ENCODE assay signal across 15 cellular contexts in genomic region chr3:194177156-194177555, GRCh38. TPM values are rescaled to one million over a fixed set of nuclear protein-coding genes. Genes with fewer than 3 reads are reported as not detected.
DNase-seq lines count a peak whose midpoint lies in the region; ATAC-seq, FAIRE-seq and TF ChIP-seq lines count a peak whose summit lies in the region.
"Had no signal": no experiment of that assay in that cellular context is flagged by ENCODE, and none has a peak within 500 bp of the region (broad histone marks: within the 10 kb centered on the region; RNA-seq: fewer than 3 reads in every experiment).

No MANE protein-coding gene starts in this region.

- peak overlapping the region; percentile 68; the same call in 1 of the 2 replicates for H2BK20ac ChIP-seq in H1 (ENCODE audit: low read length)

- no peak overlapping the region for H4K8ac ChIP-seq in H1 (ENCODE audit: extremely low read depth, insufficient read depth, low read length)
- H4K8ac ChIP-seq in mesenchymal stem cell (ENCODE audit: low read length) = no peak overlapping the region

- no peak overlapping the region for H4K5ac ChIP-seq in H1 (ENCODE audit: insufficient read length, low read depth, low read length)

- H3K36me3 ChIP-seq in GM23338 (ENCODE audit: insufficient read depth) (no peaks in the 10 kb centered on the region), H1 (ENCODE audit: control insufficient read depth in 2 of 4, insufficient read depth in 4 of 4, low read length in 3 of 4) (no peaks in the 10 kb centered on the region), mesenchymal stem cell (ENCODE audit: control insufficient read depth in 1 of 2, insufficient read depth in 2 of 2, low read depth in 1 of 2, low read length in 2 of 2) (no peaks in the 10 kb centered on the region)

- TF ChIP-seq RAD21 in H1 (IDR thresholded peaks at IDR 0.05 in 1 of 2, conservative IDR thresholded peaks at IDR 0.05 in 1 of 2; ENCODE audit: low read depth in 2 of 2, low read length in 2 of 2) = no peak

- H2BK15ac ChIP-seq in H1 (ENCODE audit: low read length) = no peak overlapping the region
- no peak overlapping the region for H2BK15ac ChIP-seq in mesenchymal stem cell (ENCODE audit: low read depth, poor library complexity, severe bottlenecking)

- no peak overlapping the region for H2AFZ ChIP-seq in GM23338
- H2AFZ ChIP-seq in H1 (ENCODE audit: low read length) = no peak overlapping the region
- H2AFZ ChIP-seq in mesenchymal stem cell (ENCODE audit: low read depth, low read length) = no peak overlapping the region

- H4K20me1 ChIP-seq in GM23338 (replicated peaks; ENCODE audit: insufficient read depth) = no peaks in the 10 kb centered on the region
- no peaks in the 10 kb centered on the region for H4K20me1 ChIP-seq in H1 (replicated peaks in 1 of 2; ENCODE audit: control insufficient read depth in 1 of 2, insufficient read depth in 2 of 2, low read length in 2 of 2)

- H3K23me2 ChIP-seq in H1 (ENCODE audit: low read depth, low read length) = no peaks in the 10 kb centered on the region

- H3K79me1 ChIP-seq in H1 (ENCODE audit: low read depth, low read length) (no peaks in the 10 kb centered on the region), mesenchymal stem cell (replicated peaks; ENCODE audit: low read length, poor library complexity, severe bottlenecking) (no peaks in the 10 kb centered on the region)

- no peak overlapping the region for H2BK5ac ChIP-seq in H1 (ENCODE audit: low read depth, low read length)
- no peak overlapping the region for H2BK5ac ChIP-seq in mesenchymal stem cell (ENCODE audit: low read depth, low read length, poor library complexity, severe bottlenecking)

- H3K79me2 ChIP-seq in GM23338 (replicated peaks; ENCODE audit: insufficient read depth) = no peaks in the 10 kb centered on the region
- H3K79me2 ChIP-seq in H1 (ENCODE audit: control insufficient read depth in 1 of 2, insufficient read depth in 2 of 2, low read length in 2 of 2) = no peaks in the 10 kb centered on the region

- H3K4ac ChIP-seq in H1 (replicated peaks; ENCODE audit: insufficient read length, low read depth, low read length) = peak overlapping the region; percentile 75
- H3K4ac ChIP-seq in mesenchymal stem cell (ENCODE audit: low read depth in 1 of 2, low read length in 2 of 2) = no peak overlapping the region

- no peaks in the 10 kb centered on the region for H3K9me3 Mint-ChIP-seq in GM23338
- H3K9me3 Mint-ChIP-seq: IgD-negative memory B cell had no signal

- peaks cover 3% of the 10 kb centered on the region for H3K27me3 Mint-ChIP-seq in GM23338 (ENCODE audit: insufficient read depth, low read depth, poor library complexity)

- H4K91ac ChIP-seq in H1 (replicated peaks; ENCODE audit: insufficient read length, low read length) = peak overlapping the region; percentile 48
- no peak overlapping the region for H4K91ac ChIP-seq in mesenchymal stem cell (ENCODE audit: low read length)

- 0 out of 2 replicates have a peak, but pooled peaks cover 5% of the 10 kb centered on the region for H3K9me2 ChIP-seq in GM23338 (ENCODE audit: insufficient read depth)

- FAIRE-seq in H1 (lab: Jason Lieb, UNC) = no peak

- no peak overlapping the region for H3K4me3 ChIP-seq in GM23338
- peak overlapping the region in 1 of 4 experiments; percentile 22; a peak in 1 of 8 replicates for H3K4me3 ChIP-seq in H1 (ENCODE audit: extremely low read depth in 1 of 4, insufficient read depth in 2 of 4, low read depth in 3 of 4, low read length in 4 of 4)
- no peak overlapping the region for H3K4me3 ChIP-seq in mesenchymal stem cell (ENCODE audit: insufficient read depth in 1 of 2, low read depth in 1 of 2, low read length in 2 of 2)

- no peak for ATAC-seq in GM23338
- ATAC-seq in GM18861 (IDR thresholded peaks at IDR 0.05; ENCODE audit: unreplicated experiment) = no peak
- no peak for ATAC-seq in GM18498 (IDR thresholded peaks at IDR 0.05; ENCODE audit: unreplicated experiment)
- ATAC-seq: SK-N-SH treated with all-trans-retinoic acid at 6 μM for 48 hours had no signal

- DNase-seq in GM23338 (ENCODE audit: low spot score) (no peak), NCI-H69 (lab: John Stamatoyannopoulos, UW) (peak; percentile 33), H1 (ENCODE audit: low read depth in 1 of 2, low spot score in 2 of 2) (no peak), mesenchymal stem cell (peak; percentile 34), NCI-H2107 treated with DMSO at 0.1 percent for 48 hours (lab: John Stamatoyannopoulos, UW; ENCODE audit: unreplicated experiment) (no peak)
- DNase-seq: CD8-positive, alpha-beta memory T cell; HCEC 1CT; NCI-H1436; NCI-H2081 treated with DMSO at 0.1 percent for 48 hours; NCI-H226; NCI-H526 treated with DMSO at 0.1 percent for 48 hours had no signal

- no peaks in the 10 kb centered on the region for H3K36me3 Mint-ChIP-seq in GM23338 (ENCODE audit: low read depth)
- H3K36me3 Mint-ChIP-seq: CD8-positive, alpha-beta memory T cell; IgD-negative memory B cell had no signal

- POLR2A ChIA-PET in H1 (lab: Charles Lee; ENCODE audit: partially characterized antibody) = interaction anchor here (1.6 kb wide), 1 partner anchor 14 kb away, joined by 3 read pairs; no protein-coding TSS in a partner anchor

- TF ChIP-seq POLR2A in H1 (IDR thresholded peaks at IDR 0.05; ENCODE audit: control extremely low read depth in 1 of 2, low read depth in 2 of 2, low read length in 2 of 2) = no peak

- H3K27ac ChIP-seq in GM23338 (ENCODE audit: low read depth) = no peak overlapping the region
- H3K27ac ChIP-seq in H1 (ENCODE audit: low read depth, low read length) = no peak overlapping the region
- H3K27ac ChIP-seq in mesenchymal stem cell (ENCODE audit: low read length, poor library complexity, severe bottlenecking) = no peak overlapping the region

- no peaks in the 10 kb centered on the region for H3K27me3 ChIP-seq in GM23338 (ENCODE audit: insufficient read depth)
- H3K27me3 ChIP-seq in H1 (replicated peaks in 1 of 4; ENCODE audit: control insufficient read depth in 3 of 4, extremely low read depth in 1 of 4, insufficient read depth in 3 of 4, low read length in 3 of 4) = no peaks in the 10 kb centered on the region; a peak in 1 of 7 replicates
- H3K27me3 ChIP-seq in mesenchymal stem cell (ENCODE audit: control insufficient read depth in 1 of 2, insufficient read depth in 1 of 2, low read length in 2 of 2) = peaks cover 53 to 59% of the 10 kb centered on the region in 2 experiments

- H3K27ac Mint-ChIP-seq in GM23338 = no peak overlapping the region
- H3K27ac Mint-ChIP-seq: CD8-positive, alpha-beta memory T cell; IgD-negative memory B cell had no signal

- H3K4me3 Mint-ChIP-seq in GM23338 = no peak overlapping the region
- H3K4me3 Mint-ChIP-seq: CD8-positive, alpha-beta memory T cell; IgD-negative memory B cell had no signal

- H3K4me2 ChIP-seq in GM23338 (peak overlapping the region; percentile 58), H1 (ENCODE audit: insufficient read depth in 1 of 2, low read depth in 2 of 2, low read length in 2 of 2) (peak overlapping the region in 1 of 2 experiments; percentile 58; a peak in 2 of 4 replicates), mesenchymal stem cell (ENCODE audit: low read length, poor library complexity, severe bottlenecking) (no peak overlapping the region)

- H3F3A ChIP-seq in GM23338 (replicated peaks; ENCODE audit: low read depth) = no peaks in the 10 kb centered on the region

- no peak for TF ChIP-seq EP300 in H1 (IDR thresholded peaks at IDR 0.05; ENCODE audit: borderline replicate concordance in 1 of 2, low read depth in 2 of 2, low read length in 2 of 2)

- H3K23ac ChIP-seq in H1 (ENCODE audit: insufficient read length) (no peak overlapping the region), mesenchymal stem cell (ENCODE audit: low read length in 2 of 2) (no peak overlapping the region)

- TF ChIP-seq CTCF in GM23338 (conservative IDR thresholded peaks at IDR 0.05; ENCODE audit: low read depth in 2 of 2) (no peak), H1 (IDR thresholded peaks at IDR 0.05; ENCODE audit: control extremely low read depth in 1 of 3, insufficient read depth in 1 of 3, low read depth in 1 of 3, low read length in 3 of 3) (no peak)

- H3K18ac ChIP-seq in H1 (ENCODE audit: extremely low read depth, low read length) = peak overlapping the region; percentile 17; the same call in 1 of the 2 replicates
- H3K18ac ChIP-seq in mesenchymal stem cell (ENCODE audit: low read depth in 1 of 2, low read length in 2 of 2) = no peak overlapping the region

- WGBS in H1 (ENCODE audit: extremely low coverage in 1 of 2, insufficient coverage in 1 of 2, insufficient read length in 1 of 2, insufficient replicate concordance in 2 of 2, low coverage in 1 of 2, low lambda C conversion rate in 2 of 2, missing lambda C conversion rate in 1 of 2), 2 experiments = 77% methylated on average over 5 of the region's 5 CpGs; no CpG with 5 or more reads in 1 of the 2 experiments
- 62% methylated on average over 3 of the region's 5 CpGs for WGBS in mesenchymal stem cell

- no peak overlapping the region for H3K56ac ChIP-seq in H1 (replicated peaks; ENCODE audit: insufficient read length, low read depth, low read length)

- H3K9ac ChIP-seq in H1 (replicated peaks in 1 of 4; ENCODE audit: extremely low read depth in 1 of 4, low read depth in 3 of 4, low read length in 3 of 4) (no peak overlapping the region; a peak in 1 of 7 replicates), mesenchymal stem cell (ENCODE audit: low read length) (no peak overlapping the region)

- peaks cover 18% of the 10 kb centered on the region for H3K4me1 ChIP-seq in GM23338 (ENCODE audit: insufficient read depth)
- H3K4me1 ChIP-seq in H1 (replicated peaks in 1 of 4; ENCODE audit: control insufficient read depth in 3 of 4, insufficient read depth in 4 of 4, low read length in 3 of 4) = peaks cover 0 to 20% (median 6%) of the 10 kb centered on the region in 4 experiments; a peak in 5 of 7 replicates
- H3K4me1 ChIP-seq in mesenchymal stem cell (ENCODE audit: control insufficient read depth, insufficient read depth, low read depth, low read length) = no peaks in the 10 kb centered on the region

- H3K9me3 ChIP-seq in H1 (ENCODE audit: insufficient read depth in 2 of 2, low read depth in 1 of 2, low read length in 1 of 2) = no peaks in the 10 kb centered on the region
- no peaks in the 10 kb centered on the region for H3K9me3 ChIP-seq in mesenchymal stem cell (ENCODE audit: control insufficient read depth, low read length)

- no peak overlapping the region for H3K14ac ChIP-seq in H1 (ENCODE audit: insufficient read length)
- H3K14ac ChIP-seq in mesenchymal stem cell (ENCODE audit: low read length in 2 of 2) = no peak overlapping the region

- H2BK120ac ChIP-seq in H1 (replicated peaks; ENCODE audit: low read depth, low read length) (no peak overlapping the region), mesenchymal stem cell (ENCODE audit: low read depth, low read length) (no peak overlapping the region)

- H2BK12ac ChIP-seq in H1 (ENCODE audit: low read depth, low read length) (no peak overlapping the region), mesenchymal stem cell (ENCODE audit: low read length in 2 of 2) (no peak overlapping the region)

- H3K4me1 Mint-ChIP-seq in GM23338 = peaks cover 31% of the 10 kb centered on the region
- H3K4me1 Mint-ChIP-seq: CD8-positive, alpha-beta memory T cell; IgD-negative memory B cell had no signal

- H2AK5ac ChIP-seq in H1 (ENCODE audit: low read depth, low read length) = no peak overlapping the region
- H2AK5ac ChIP-seq in mesenchymal stem cell (ENCODE audit: low read length, severe bottlenecking) = no peak overlapping the region

- CTCF ChIA-PET in H1 (lab: Charles Lee; ENCODE audit: partially characterized antibody) = interaction anchor here (0.6 to 2.1 kb wide), 6 partner anchors 10 to 396 kb away, joined by 3 to 6 read pairs (median 4); no protein-coding TSS in a partner anchor

RNA-seq across cellular contexts. Expression of gene HES1, which starts 41.2 kb away (rescaled TPM):
- 40.3 and 42.7 TPM in 2 replicates for total RNA-seq in GM23338 (2014; rRNA removed; shearing (Covaris generic))
- polyA plus RNA-seq in GM23338 (2016; fragmentation: Nextera tagmentation; extraction: Ambion mirVana) (59.3 and 60.8 TPM in 2 replicates), H1 (2011; rRNA removed) (7.9 and 9.9 TPM in 2 replicates)
- total RNA-seq in H1 (2021; fragmentation: NEBNext Ultra II Directional; extraction: Animal tissue kit (Norgen Biotek cat#: 25700)) = 12.2 and 12.9 TPM in 2 replicates
- 8.8 TPM for polyA plus RNA-seq in H1 (2011; cell fraction: cytosol; rRNA removed)
- 12.0 TPM for polyA plus RNA-seq in H1 (2011; cell fraction: nucleus; rRNA removed)
- polyA plus RNA-seq in H1 (2012, experiment 1 of 2) = 9.3 to 13.8 TPM (median 11.0 TPM) in 4 replicates
- polyA plus RNA-seq in H1 (2012, experiment 2 of 2) = 14.2 TPM
- polyA plus RNA-seq in H1 (2013, experiment 1 of 2) = 16.5 TPM
- 15.9 TPM for polyA plus RNA-seq in H1 (2013, experiment 2 of 2)
- polyA minus RNA-seq in H1 (2011; rRNA and poly(A)+ RNA removed) = 4.8 and 5.7 TPM in 2 replicates
- polyA minus RNA-seq in H1 (2011; cell fraction: cytosol; rRNA and poly(A)+ RNA removed) = 17.6 TPM
- 18.8 TPM for polyA minus RNA-seq in H1 (2011; cell fraction: nucleus; rRNA and poly(A)+ RNA removed)
- polyA plus RNA-seq in mesenchymal stem cell (2013, experiment 1 of 2) = 194 TPM
- polyA plus RNA-seq in mesenchymal stem cell (2013, experiment 2 of 2) = 184 TPM
- total RNA-seq: CD8-positive, alpha-beta memory T cell had no signal
- polyA plus RNA-seq: CD8-positive, alpha-beta memory T cell had no signal

Comparison
In these comparisons a context has a peak if more than half of its experiments do, and no peak if none do; other contexts are left out.
1. DNase-seq: peak in NCI-H69 (single experiment) and mesenchymal stem cell (single experiment); none in GM23338 (single experiment), H1 (0 of 2) and NCI-H2107 treated with DMSO at 0.1 percent for 48 hours (single experiment).